Comparison of ENCODE assay signal across 23 cellular contexts in genomic region chr14:34837801-34838322, GRCh38. TPM values are rescaled to one million over a fixed set of nuclear protein-coding genes. Genes with fewer than 3 reads are reported as not detected.
DNase-seq lines count a peak whose midpoint lies in the region; ATAC-seq and TF ChIP-seq lines count a peak whose summit lies in the region.
"Had no signal": no experiment of that assay in that cellular context is flagged by ENCODE, and none has a peak within 500 bp of the region (broad histone marks: within the 10 kb centered on the region; RNA-seq: fewer than 3 reads in every experiment).

No MANE protein-coding gene starts in this region.

- H3K27ac Mint-ChIP-seq in natural killer cell: peak overlapping the region; percentile 24 to 62
- no peak overlapping the region for H3K27ac Mint-ChIP-seq in natural killer cell treated with Interleukin-12 subunit alpha and Interleukin-12 subunit beta and Interleukin-15 and Interleukin-18, amount 100 ng/mL, for 72 hours
- H3K27ac Mint-ChIP-seq in naive thymus-derived CD8-positive, alpha-beta T cell: peak overlapping the region in 3 of 10 donors; percentile 4 to 11 (median 6)
- H3K27ac Mint-ChIP-seq: activated naive CD8-positive, alpha-beta T cell; activated T-cell treated with anti-CD3 and anti-CD28 coated beads, Interleukin-2, amount 50 U/mL, for 72 hours; T-helper 17 cell had no signal

- no peaks in the 10 kb centered on the region for H3K27me3 ChIP-seq in dorsolateral prefrontal cortex
- H3K27me3 ChIP-seq: brain microvascular endothelial cell, esophagus squamous epithelium, tibial nerve had no signal

- TF ChIP-seq CTCF in natural killer cell (IDR thresholded peaks at IDR 0.05): no peak
- TF ChIP-seq CTCF in dorsolateral prefrontal cortex (IDR thresholded peaks at IDR 0.05 in 54 of 56, conservative IDR thresholded peaks at IDR 0.05 in 2 of 56; ENCODE audit: low read depth in 1 of 56, partially characterized antibody in 56 of 56): no peak

- DNase-seq in natural killer cell (no peak), dorsolateral prefrontal cortex (no peak), cerebellar nuclear complex (lab: John Stamatoyannopoulos, UW) (no peak), cardiac septum (ENCODE audit: low spot score) (no peak)
- no peak for DNase-seq in natural killer cell treated with Interleukin-12 subunit alpha and Interleukin-12 subunit beta and Interleukin-15 and Interleukin-18, amount 100 ng/mL, for 72 hours (ENCODE audit: low spot score)
- DNase-seq in naive thymus-derived CD8-positive, alpha-beta T cell: no peak
- DNase-seq: activated CD8-positive, alpha-beta memory T cell treated with anti-CD3 and anti-CD28 coated beads for 24 hours; activated T-cell treated with anti-CD3 and anti-CD28 coated beads, Interleukin-2, amount 50 U/mL, for 72 hours; brain microvascular endothelial cell; C1 segment of cervical spinal cord; esophagus squamous epithelium; IMR-90; MM.1S; NCI-H2029 treated with DMSO at 0.1 percent for 48 hours; NCI-H510A treated with DMSO at 0.1 percent for 48 hours; Right ventricle myocardium superior; stimulated activated CD4-positive, alpha-beta T cell treated with anti-CD3 and anti-CD28 coated beads, Interleukin-12 subunit alpha, Interleukin-12 subunit beta, amount 100 ng/mL, for 4 hours; T-helper 17 cell; WERI-Rb-1 had no signal

- H3K4me1 Mint-ChIP-seq in natural killer cell: peaks cover 33 to 40% of the 10 kb centered on the region in 2 donors
- H3K4me1 Mint-ChIP-seq in natural killer cell treated with Interleukin-12 subunit alpha and Interleukin-12 subunit beta and Interleukin-15 and Interleukin-18, amount 100 ng/mL, for 72 hours (ENCODE audit: low read depth in 2 of 2): peaks cover 31% of the 10 kb centered on the region in 2 donors
- H3K4me1 Mint-ChIP-seq in naive thymus-derived CD8-positive, alpha-beta T cell: peaks cover 13 to 48% (median 40%) of the 10 kb centered on the region in 4 donors

- no peaks in the 10 kb centered on the region for H3K27me3 Mint-ChIP-seq in natural killer cell (ENCODE audit: low read depth in 2 of 2)
- H3K27me3 Mint-ChIP-seq in natural killer cell treated with Interleukin-12 subunit alpha and Interleukin-12 subunit beta and Interleukin-15 and Interleukin-18, amount 100 ng/mL, for 72 hours: no peaks in the 10 kb centered on the region
- H3K27me3 Mint-ChIP-seq in naive thymus-derived CD8-positive, alpha-beta T cell: no peaks in the 10 kb centered on the region
- H3K27me3 Mint-ChIP-seq: activated naive CD8-positive, alpha-beta T cell; T-helper 17 cell had no signal

- H3K36me3 ChIP-seq in mesodermal cell (ENCODE audit: control insufficient read depth, insufficient read depth, low read length): peaks cover 10% of the 10 kb centered on the region
- H3K36me3 ChIP-seq: brain microvascular endothelial cell, tibial nerve had no signal

- 67 to 83% methylated on average over 1 of the region's 3 CpGs for WGBS in mesodermal cell (ENCODE audit: insufficient coverage in 2 of 2), 2 experiments

- no peaks in the 10 kb centered on the region for H3K9me3 Mint-ChIP-seq in natural killer cell
- no peaks in the 10 kb centered on the region for H3K9me3 Mint-ChIP-seq in natural killer cell treated with Interleukin-12 subunit alpha and Interleukin-12 subunit beta and Interleukin-15 and Interleukin-18, amount 100 ng/mL, for 72 hours
- no peaks in the 10 kb centered on the region for H3K9me3 Mint-ChIP-seq in naive thymus-derived CD8-positive, alpha-beta T cell
- H3K9me3 Mint-ChIP-seq: activated T-cell treated with anti-CD3 and anti-CD28 coated beads, Interleukin-2, amount 50 U/mL, for 72 hours had no signal

- no peaks in the 10 kb centered on the region for H3K9me3 ChIP-seq in mesodermal cell (ENCODE audit: control insufficient read depth, low read length)
- H3K9me3 ChIP-seq: esophagus squamous epithelium, tibial nerve had no signal

- no peak for ATAC-seq in natural killer cell
- ATAC-seq in natural killer cell treated with Interleukin-12 subunit alpha and Interleukin-12 subunit beta and Interleukin-15 and Interleukin-18, amount 100 ng/mL, for 72 hours: no peak
- no peak for ATAC-seq in HG03520 (IDR thresholded peaks at IDR 0.05; ENCODE audit: unreplicated experiment)
- ATAC-seq in naive thymus-derived CD8-positive, alpha-beta T cell: no peak
- ATAC-seq: activated T-cell treated with anti-CD3 and anti-CD28 coated beads, Interleukin-2, amount 50 U/mL, for 72 hours; T-helper 17 cell had no signal

- peak overlapping the region in 54 of 59 donors; percentile 1 to 85 (median 63) for H3K27ac ChIP-seq in dorsolateral prefrontal cortex
- peak overlapping the region; percentile 58 for H3K27ac ChIP-seq in mesodermal cell (ENCODE audit: low read depth, low read length, severe bottlenecking)
- H3K27ac ChIP-seq: brain microvascular endothelial cell, esophagus squamous epithelium, WERI-Rb-1 had no signal

- intact Hi-C loops in natural killer cell (cut with micrococcal nuclease) (no loop called here), dorsolateral prefrontal cortex (cut with DNase I) (loop anchor here in 1 of 2 donors (10.0 kb wide), 1 partner anchor 113 kb away; no protein-coding TSS in a partner anchor), cardiac septum (cut with DNase I) (no loop called here)

- H3K4me3 ChIP-seq in dorsolateral prefrontal cortex: peak overlapping the region in 7 of 59 donors; percentile 1 to 48 (median 9)
- H3K4me3 ChIP-seq in mesodermal cell (ENCODE audit: extremely low read depth, insufficient read depth, low read length, poor library complexity, severe bottlenecking): no peak overlapping the region
- H3K4me3 ChIP-seq: esophagus squamous epithelium, tibial nerve had no signal

- no peaks in the 10 kb centered on the region for H3K4me1 ChIP-seq in mesodermal cell (ENCODE audit: control insufficient read depth, insufficient read depth, low read length, poor library complexity, severe bottlenecking)

- no peaks in the 10 kb centered on the region for H3K36me3 Mint-ChIP-seq in natural killer cell
- H3K36me3 Mint-ChIP-seq in natural killer cell treated with Interleukin-12 subunit alpha and Interleukin-12 subunit beta and Interleukin-15 and Interleukin-18, amount 100 ng/mL, for 72 hours: peaks cover 4% of the 10 kb centered on the region
- peaks cover 0 to 22% (median 0%) of the 10 kb centered on the region in 3 donors for H3K36me3 Mint-ChIP-seq in naive thymus-derived CD8-positive, alpha-beta T cell

- no peak overlapping the region for H3K4me3 Mint-ChIP-seq in natural killer cell
- no peak overlapping the region for H3K4me3 Mint-ChIP-seq in natural killer cell treated with Interleukin-12 subunit alpha and Interleukin-12 subunit beta and Interleukin-15 and Interleukin-18, amount 100 ng/mL, for 72 hours
- no peak overlapping the region for H3K4me3 Mint-ChIP-seq in naive thymus-derived CD8-positive, alpha-beta T cell
- H3K4me3 Mint-ChIP-seq: activated naive CD8-positive, alpha-beta T cell; activated T-cell treated with anti-CD3 and anti-CD28 coated beads, Interleukin-2, amount 50 U/mL, for 72 hours; T-helper 17 cell had no signal

- POLR2A ChIA-PET in naive thymus-derived CD8-positive, alpha-beta T cell (lab: Charles Lee): no interaction called here

RNA-seq across cellular contexts. Expression of gene BAZ1A, which starts 37.3 kb away (rescaled TPM):
- 10 to 100 TPM; 54.6 to 89.5 (median 64.6) TPM for total RNA-seq in natural killer cell
- total RNA-seq in natural killer cell treated with Interleukin-12 subunit alpha and Interleukin-12 subunit beta and Interleukin-15 and Interleukin-18, amount 100 ng/mL, for 72 hours: 10 to 100 TPM; 88.3 to 93.6 TPM
- 10 to 100 TPM in 46 of 120 experiments, 1 to 10 TPM in 74; 3.8 to 20.1 (median 9.0) TPM for total RNA-seq in dorsolateral prefrontal cortex
- polyA plus RNA-seq in mesodermal cell (2013, experiment 1 of 2): 26.6 TPM
- polyA plus RNA-seq in mesodermal cell (2013, experiment 2 of 2): 26.8 TPM
- total RNA-seq in naive thymus-derived CD8-positive, alpha-beta T cell: 10 to 100 TPM; 44.5 to 47.5 TPM
- polyA plus RNA-seq in naive thymus-derived CD8-positive, alpha-beta T cell: 10 to 100 TPM in 1 of 3 donors, 1 to 10 TPM in 2; 8.5 to 10.7 (median 9.1) TPM
- 8.4 TPM for total RNA-seq in cardiac septum

Comparison
In these comparisons a context has a peak if more than half of its experiments do, and no peak if none do; other contexts are left out.
1. H3K27ac Mint-ChIP-seq: peak in natural killer cell (2 of 2); none in natural killer cell treated with Interleukin-12 subunit alpha and Interleukin-12 subunit beta and Interleukin-15 and Interleukin-18, amount 100 ng/mL, for 72 hours (0 of 2).